Comparison of ENCODE assay signal across 1 cellular context in genomic region chr13:42380420-42381164, GRCh38.
TF ChIP-seq lines count a peak whose summit lies in the region.

No MANE protein-coding gene starts in this region.

TF ChIP-seq in GM12878, 131 proteins besides CTCF, POLR2A, EP300 and RAD21 (continued from another document):
- TF ChIP-seq ELK1 (IDR thresholded peaks at IDR 0.05; ENCODE audit: low read depth, low read length), result no peak
- TF ChIP-seq PKNOX1 (IDR thresholded peaks at IDR 0.05), result peak; percentile 33; the same call in 1 of the 2 replicates
- TF ChIP-seq ZBTB33 (IDR thresholded peaks at IDR 0.05), result no peak
- peak; percentile 95 for TF ChIP-seq TCF3 (IDR thresholded peaks at IDR 0.05; ENCODE audit: borderline replicate concordance, insufficient read depth, low read depth, low read length)
TF ChIP-seq in GM12878: peak in this region for 49.
